Comparison of ENCODE assay signal across 9 cellular contexts in the genomic region with DNA sequence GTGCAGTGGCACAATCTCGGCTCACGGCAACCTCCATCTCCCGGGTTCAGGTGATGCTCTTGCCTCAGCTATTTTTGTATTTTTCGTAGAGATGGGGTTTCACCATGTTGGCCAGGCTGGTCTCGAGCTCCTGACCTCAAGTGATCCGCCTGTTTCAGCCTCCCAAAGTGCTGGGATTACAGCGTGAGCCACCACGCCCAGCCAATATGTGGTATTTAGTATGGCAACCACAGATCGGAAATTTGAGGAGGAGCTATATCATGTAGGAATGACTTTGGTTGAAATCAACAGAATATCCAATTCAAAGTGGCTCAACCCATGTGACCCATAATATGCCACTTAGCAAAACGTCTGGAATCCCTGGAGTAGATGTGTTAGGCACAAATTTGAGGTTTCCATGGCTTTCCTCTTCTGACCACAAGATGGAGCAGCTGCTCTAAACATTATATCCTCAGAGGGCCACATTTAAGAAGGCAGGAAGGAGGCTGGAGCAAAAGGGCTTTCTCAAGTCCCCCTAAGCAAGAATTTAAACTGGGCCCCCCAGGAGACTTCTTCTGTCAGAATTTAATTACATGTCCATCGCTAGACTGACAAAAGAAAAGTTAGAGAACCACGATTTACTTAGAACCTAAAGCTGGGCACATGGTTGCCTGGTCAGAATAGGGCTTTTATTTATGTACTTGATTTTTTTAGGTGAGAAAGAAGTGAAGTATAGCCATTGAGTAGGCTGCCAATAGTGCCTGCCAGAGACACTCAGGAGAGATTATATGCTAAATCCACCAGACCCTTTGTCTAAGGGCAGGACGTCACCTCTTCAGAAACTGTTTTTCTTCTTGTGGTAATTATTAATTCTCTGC. TPM values are rescaled to one million over a fixed set of nuclear protein-coding genes. Genes with fewer than 3 reads are reported as not detected.
DNase-seq lines count a peak whose midpoint lies in the region; ATAC-seq and TF ChIP-seq lines count a peak whose summit lies in the region.
"Had no signal": no experiment of that assay in that cellular context is flagged by ENCODE, and none has a peak within 500 bp of the region (broad histone marks: within the 10 kb centered on the region; RNA-seq: fewer than 3 reads in every experiment).

No MANE protein-coding gene starts in this region.

- H3K27ac Mint-ChIP-seq in activated naive CD4-positive, alpha-beta T cell treated with anti-CD3 and anti-CD28 coated beads for 36 hours: no peak overlapping the region

- H3K27me3 ChIP-seq in heart left ventricle: peaks cover 0 to 14% (median 0%) of the 10 kb centered on the region in 9 donors
- H3K27me3 ChIP-seq in psoas muscle (ENCODE audit: insufficient read depth in 3 of 3, low read length in 2 of 3): no peaks in the 10 kb centered on the region

- H3K36me3 ChIP-seq in heart left ventricle (no peaks in the 10 kb centered on the region), psoas muscle (ENCODE audit: insufficient read depth in 1 of 2, low read depth in 1 of 2) (no peaks in the 10 kb centered on the region)

- peak; percentile 74 to 92 (median 82) for TF ChIP-seq CTCF in heart left ventricle (IDR thresholded peaks at IDR 0.05)
- peak; percentile 87 for TF ChIP-seq CTCF in psoas muscle (IDR thresholded peaks at IDR 0.05)

- CTCF ChIA-PET in activated naive CD4-positive, alpha-beta T cell treated with anti-CD3 and anti-CD28 coated beads for 36 hours (lab: Charles Lee): interaction anchor here (0.6 to 3.8 kb wide), 28 partner anchors 9 to 829 kb away, joined by 3 to 61 read pairs (median 4); a partner anchor contains a TSS

- H3K36me3 Mint-ChIP-seq in activated naive CD4-positive, alpha-beta T cell treated with anti-CD3 and anti-CD28 coated beads for 36 hours (ENCODE audit: low read depth): no peaks in the 10 kb centered on the region

- H3K9me3 ChIP-seq in heart left ventricle (no peaks in the 10 kb centered on the region), psoas muscle (no peaks in the 10 kb centered on the region)

- H3K4me1 Mint-ChIP-seq in activated naive CD4-positive, alpha-beta T cell treated with anti-CD3 and anti-CD28 coated beads for 36 hours (ENCODE audit: low read depth): no peaks in the 10 kb centered on the region
- H3K4me1 Mint-ChIP-seq: central memory CD8-positive, alpha-beta T cell had no signal

- no peaks in the 10 kb centered on the region for H3K9me3 Mint-ChIP-seq in activated naive CD4-positive, alpha-beta T cell treated with anti-CD3 and anti-CD28 coated beads for 36 hours
- H3K9me3 Mint-ChIP-seq: central memory CD8-positive, alpha-beta T cell had no signal

- intact Hi-C loops in activated naive CD4-positive, alpha-beta T cell treated with anti-CD3 and anti-CD28 coated beads for 36 hours (cut with micrococcal nuclease): loop anchor here (1.0 to 2.0 kb wide), 5 partner anchors 417 to 786 kb away; no protein-coding TSS in a partner anchor
- intact Hi-C loops in heart left ventricle (cut with DNase I) (loop anchor here (1.0 to 10.0 kb wide), 9 partner anchors 417 to 787 kb away; a partner anchor contains a TSS), psoas muscle (cut with DNase I) (loop anchor here (2.0 to 10.0 kb wide), 3 partner anchors 49 to 417 kb away; no protein-coding TSS in a partner anchor)

- 53 to 56% (median 54%) methylated on average over 13 of the region's 13 CpGs for WGBS in heart left ventricle, 4 donors
- WGBS in psoas muscle, 3 donors: 29 to 34% (median 30%) methylated on average over 13 of the region's 13 CpGs

- TF ChIP-seq POLR2A in heart left ventricle (IDR thresholded peaks at IDR 0.05): no peak

- H3K27ac ChIP-seq in heart left ventricle: no peak overlapping the region
- H3K27ac ChIP-seq in psoas muscle: no peak overlapping the region

- peak; percentile 67 for DNase-seq in Daoy (ENCODE audit: low read depth)
- peak; percentile 60 for DNase-seq in Jurkat, Clone E6-1 (ENCODE audit: low read depth, low spot score)
- peak; percentile 61 for DNase-seq in NOMO-1 treated with DMSO at 0.1 percent for 48 hours (lab: John Stamatoyannopoulos, UW; ENCODE audit: unreplicated experiment)
- peak; percentile 56 for DNase-seq in activated naive CD4-positive, alpha-beta T cell treated with anti-CD3 and anti-CD28 coated beads for 36 hours
- DNase-seq in heart left ventricle: peak in 2 of 5 donors; percentile 20 to 27
- no peak for DNase-seq in psoas muscle

- ATAC-seq in heart left ventricle (peak in 3 of 4 donors; percentile 73 to 89 (median 78)), psoas muscle (peak; percentile 84 to 95 (median 89)), HG02610 (IDR thresholded peaks at IDR 0.05; ENCODE audit: unreplicated experiment) (no peak), HG03159 (IDR thresholded peaks at IDR 0.05; ENCODE audit: unreplicated experiment) (no peak)

- no peak overlapping the region for H3K4me3 ChIP-seq in Jurkat, Clone E6-1 (ENCODE audit: low read length)
- H3K4me3 ChIP-seq in heart left ventricle (no peak overlapping the region), psoas muscle (peak overlapping the region; percentile 23)

- H3K4me1 ChIP-seq in heart left ventricle: no peaks in the 10 kb centered on the region
- peaks cover 14% of the 10 kb centered on the region for H3K4me1 ChIP-seq in psoas muscle

- H3K4me3 Mint-ChIP-seq in activated naive CD4-positive, alpha-beta T cell treated with anti-CD3 and anti-CD28 coated beads for 36 hours: no peak overlapping the region
- H3K4me3 Mint-ChIP-seq: central memory CD8-positive, alpha-beta T cell had no signal

- H3K27me3 Mint-ChIP-seq in activated naive CD4-positive, alpha-beta T cell treated with anti-CD3 and anti-CD28 coated beads for 36 hours (ENCODE audit: low read depth): peaks cover 4% of the 10 kb centered on the region
- H3K27me3 Mint-ChIP-seq: central memory CD8-positive, alpha-beta T cell had no signal

RNA-seq across cellular contexts. Expression of a gene that starts 49.6 kb away (rescaled TPM):
- total RNA-seq in Daoy (2014; rRNA removed; shearing (Covaris generic)): 20.1 and 22.6 TPM in 2 replicates
- polyA plus RNA-seq in Jurkat, Clone E6-1 (2012; ENCODE audit: insufficient read depth, insufficient read length): 14.5 TPM
- 10 to 100 TPM; 46.1 to 46.7 TPM for total RNA-seq in activated naive CD4-positive, alpha-beta T cell treated with anti-CD3 and anti-CD28 coated beads for 36 hours
- total RNA-seq in heart left ventricle (10 to 100 TPM; 30.6 to 55.0 (median 40.0) TPM), psoas muscle (10 to 100 TPM; 33.5 to 71.7 (median 39.9) TPM)
- polyA plus RNA-seq in heart left ventricle (10 to 100 TPM; 19.3 to 30.6 TPM), psoas muscle (10 to 100 TPM; 12.2 to 15.0 (median 14.4) TPM)

Comparison
In these comparisons a context has a peak if more than half of its experiments do, and no peak if none do; other contexts are left out.
1. DNase-seq: peak in Daoy (single experiment), Jurkat, Clone E6-1 (single experiment), NOMO-1 treated with DMSO at 0.1 percent for 48 hours (single experiment) and activated naive CD4-positive, alpha-beta T cell treated with anti-CD3 and anti-CD28 coated beads for 36 hours (single experiment); none in psoas muscle (0 of 2).
2. ATAC-seq: peak in heart left ventricle (3 of 4) and psoas muscle (4 of 4); none in HG02610 (single experiment) and HG03159 (single experiment).